17 cellular contexts compared by ENCODE assay signal in genomic region chr10:31187182-31187581, GRCh38.
A peak's percentile ranks its signal among the peaks of the same experiment; 100 is the strongest.
DNase-seq lines count a peak whose midpoint lies in the region; ATAC-seq, FAIRE-seq and TF ChIP-seq lines count a peak whose summit lies in the region.
"Had no signal": no experiment of that assay in that cellular context is flagged by ENCODE, and none has a peak within 500 bp of the region (broad histone marks: within the 10 kb centered on the region; RNA-seq: fewer than 3 reads in every experiment).

No MANE protein-coding gene starts in this region.

- H3K9me3 ChIP-seq in DND-41 (ENCODE audit: insufficient read depth, low read length, severe bottlenecking): no peaks in the 10 kb centered on the region

- peak overlapping the region; percentile 52 for H3K27ac Mint-ChIP-seq in endothelial cell (ENCODE audit: unreplicated experiment)
- H3K27ac Mint-ChIP-seq: B cell; CD8-positive, alpha-beta T cell; HFFc6 had no signal

- H4K20me1 ChIP-seq in DND-41 (ENCODE audit: insufficient read depth, low read length): 0 out of 2 replicates have a peak, but pooled peaks cover 18% of the 10 kb centered on the region
- H4K20me1 ChIP-seq: BLaER1 treated with 17β-estradiol and CSF1 and Interleukin-3, amounts not matched to agents 10 nM and 100 nM had no signal

- H3K9ac ChIP-seq in DND-41 (ENCODE audit: low read depth, low read length): no peak overlapping the region
- H3K9ac ChIP-seq: BLaER1 treated with 17β-estradiol and CSF1 and Interleukin-3, amounts not matched to agents 10 nM and 100 nM; GM23248 had no signal

- DNase-seq in DND-41: no peak
- no peak for DNase-seq in bronchial epithelial cell (ENCODE audit: low read depth)
- DNase-seq in endothelial cell (ENCODE audit: low spot score): no peak
- no peak for DNase-seq in urothelium cell line (ENCODE audit: low spot score)
- no peak for DNase-seq in RPMI8226
- DNase-seq: CD8-positive, alpha-beta T cell; DMS79 treated with DMSO at 0.1 percent for 48 hours; EL; HFFc6 had no signal

- ATAC-seq in DND-41 (ENCODE audit: insufficient read depth, low read depth): no peak
- no peak for ATAC-seq in HG03159 (IDR thresholded peaks at IDR 0.05; ENCODE audit: unreplicated experiment)
- ATAC-seq: CD8-positive, alpha-beta T cell; GM12878; HCT116 had no signal

- H3K9me3 Mint-ChIP-seq in endothelial cell (ENCODE audit: unreplicated experiment): no peaks in the 10 kb centered on the region
- H3K9me3 Mint-ChIP-seq: CD8-positive, alpha-beta T cell; HFFc6 had no signal

- TF ChIP-seq CTCF in DND-41 (IDR thresholded peaks at IDR 0.05; ENCODE audit: borderline replicate concordance, extremely low read depth, low read length, poor library complexity, severe bottlenecking) (no peak), bronchial epithelial cell (IDR thresholded peaks at IDR 0.05; ENCODE audit: insufficient read depth, low read length, severe bottlenecking) (no peak), endothelial cell (IDR thresholded peaks at IDR 0.05; ENCODE audit: unreplicated experiment) (no peak)

- H3K4me1 Mint-ChIP-seq in endothelial cell (ENCODE audit: unreplicated experiment): peaks cover 5% of the 10 kb centered on the region
- H3K4me1 Mint-ChIP-seq: B cell had no signal

- no peaks in the 10 kb centered on the region for H3K4me1 ChIP-seq in DND-41 (ENCODE audit: insufficient read depth, low read length)
- H3K4me1 ChIP-seq: BLaER1 treated with 17β-estradiol and CSF1 and Interleukin-3, amounts not matched to agents 10 nM and 100 nM had no signal

- H2AFZ ChIP-seq in DND-41 (ENCODE audit: low read depth, low read length): no peak overlapping the region
- H2AFZ ChIP-seq: GM23248 had no signal

- H3K27ac ChIP-seq in DND-41 (ENCODE audit: low read length): peak overlapping the region; percentile 34; the same call in 1 of the 2 replicates
- H3K27ac ChIP-seq: BLaER1 treated with 17β-estradiol and CSF1 and Interleukin-3, amounts not matched to agents 10 nM and 100 nM; GM23248 had no signal

- H3K36me3 ChIP-seq in DND-41 (ENCODE audit: insufficient read depth, low read length) (peaks cover 54% of the 10 kb centered on the region), bronchial epithelial cell (ENCODE audit: control insufficient read depth, insufficient read depth, low read length) (no peaks in the 10 kb centered on the region)
- H3K36me3 ChIP-seq: BLaER1 treated with 17β-estradiol and CSF1 and Interleukin-3, amounts not matched to agents 10 nM and 100 nM had no signal

- H3K36me3 Mint-ChIP-seq in endothelial cell (ENCODE audit: low read depth, unreplicated experiment): peaks cover 4% of the 10 kb centered on the region
- H3K36me3 Mint-ChIP-seq: CD8-positive, alpha-beta T cell had no signal

- peaks cover 95% of the 10 kb centered on the region for H3K79me2 ChIP-seq in DND-41 (ENCODE audit: insufficient read depth, low read length)

- H3K4me3 ChIP-seq in DND-41 (ENCODE audit: low read depth in 1 of 2, low read length in 2 of 2) (no peak overlapping the region), bronchial epithelial cell (ENCODE audit: low read depth, low read length) (no peak overlapping the region)
- H3K4me3 ChIP-seq: BLaER1 treated with 17β-estradiol and CSF1 and Interleukin-3, amounts not matched to agents 10 nM and 100 nM; GM12878; GM23248 had no signal

- H3K27me3 ChIP-seq in DND-41 (ENCODE audit: insufficient read depth, low read length, poor library complexity) (no peaks in the 10 kb centered on the region), bronchial epithelial cell (ENCODE audit: control insufficient read depth, insufficient read depth, low read length) (no peaks in the 10 kb centered on the region)
- H3K27me3 ChIP-seq: BLaER1 treated with 17β-estradiol and CSF1 and Interleukin-3, amounts not matched to agents 10 nM and 100 nM had no signal

- FAIRE-seq in bronchial epithelial cell (lab: Jason Lieb, UNC) (peak; percentile 13), urothelium cell line (lab: Jason Lieb, UNC) (peak; percentile 61)
- FAIRE-seq: GM12878, GM19239, H54 had no signal

- no peak overlapping the region for H3K4me2 ChIP-seq in DND-41 (ENCODE audit: insufficient read depth, low read length)
- H3K4me2 ChIP-seq: BLaER1 treated with 17β-estradiol and CSF1 and Interleukin-3, amounts not matched to agents 10 nM and 100 nM had no signal

- peaks cover 2% of the 10 kb centered on the region for H3K27me3 Mint-ChIP-seq in endothelial cell (ENCODE audit: unreplicated experiment)
- H3K27me3 Mint-ChIP-seq: B cell had no signal

- no peak overlapping the region for H3K4me3 Mint-ChIP-seq in endothelial cell (ENCODE audit: unreplicated experiment)
- H3K4me3 Mint-ChIP-seq: B cell; CD8-positive, alpha-beta T cell; HFFc6 had no signal
